In the genomic region with DNA sequence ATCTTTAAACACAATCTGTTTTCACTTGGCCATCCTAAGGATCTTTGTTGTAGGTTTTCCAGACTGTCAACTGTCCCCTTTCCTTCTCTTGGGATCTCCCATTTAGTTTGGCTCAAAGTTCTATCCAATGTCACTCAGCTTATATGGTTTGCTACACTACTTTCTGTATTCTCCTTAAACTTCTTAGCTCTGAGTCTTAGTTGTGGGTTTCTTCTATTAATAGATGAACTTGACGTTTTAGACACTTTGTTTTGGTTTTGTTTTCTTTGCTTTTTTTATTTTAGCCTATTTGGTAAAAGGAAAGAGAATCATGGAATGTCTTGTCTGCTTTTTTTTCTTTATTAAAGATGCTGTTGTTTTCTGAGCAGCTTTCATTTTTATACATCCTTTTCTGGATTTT, we compare ENCODE assay signal across 12 cellular contexts. TPM values are rescaled to one million over a fixed set of nuclear protein-coding genes. Genes with fewer than 3 reads are reported as not detected.
A peak's percentile ranks its signal among the peaks of the same experiment; 100 is the strongest.
DNase-seq lines count a peak whose midpoint lies in the region; ATAC-seq lines count a peak whose summit lies in the region.
"Had no signal": no experiment of that assay in that cellular context is flagged by ENCODE, and none has a peak within 500 bp of the region (broad histone marks: within the 10 kb centered on the region; RNA-seq: fewer than 3 reads in every experiment).

No MANE protein-coding gene starts in this region.

- ATAC-seq in GM18870 (IDR thresholded peaks at IDR 0.05; ENCODE audit: unreplicated experiment) (peak; percentile 54), HG02798 (IDR thresholded peaks at IDR 0.05; ENCODE audit: poor library complexity, unreplicated experiment) (peak; percentile 70), T-helper 17 cell (no peak), HG03196 (IDR thresholded peaks at IDR 0.05; ENCODE audit: unreplicated experiment) (no peak)

- H3K4me1 Mint-ChIP-seq in T-helper 17 cell: peaks cover 23% of the 10 kb centered on the region

- no peaks in the 10 kb centered on the region for H3K36me3 Mint-ChIP-seq in T-helper 17 cell (ENCODE audit: low read depth)

- H3K4me3 Mint-ChIP-seq in T-helper 17 cell: peak overlapping the region; percentile 21

- peak overlapping the region; percentile 48 for H3K4me2 ChIP-seq in BLaER1

- peak overlapping the region; percentile 21 for H3K27ac Mint-ChIP-seq in T-helper 17 cell

- DNase-seq in T-helper 17 cell (no peak), HPDE6-E6E7 (ENCODE audit: extremely low spot score) (no peak), DMS53 treated with DMSO at 0.1 percent for 48 hours (lab: John Stamatoyannopoulos, UW; ENCODE audit: unreplicated experiment) (no peak)
- no peak for DNase-seq in activated CD8-positive, alpha-beta memory T cell treated with anti-CD3 and anti-CD28 coated beads, Interleukin-2, amount 50 U/mL, for 4 hours
- DNase-seq: activated CD8-positive, alpha-beta memory T cell treated with anti-CD3 and anti-CD28 coated beads, Interleukin-2, amount 50 U/mL, for 48 hours; NCI-H1436 had no signal

- no peaks in the 10 kb centered on the region for H3K9me3 ChIP-seq in BLaER1
- H3K9me3 ChIP-seq in T-helper 17 cell (ENCODE audit: control insufficient read depth, low read length, poor library complexity, severe bottlenecking): no peaks in the 10 kb centered on the region

- no peak overlapping the region for H3K4me3 ChIP-seq in BLaER1

- H3K36me3 ChIP-seq in BLaER1: peaks cover 44% of the 10 kb centered on the region

- no peaks in the 10 kb centered on the region for H3K27me3 Mint-ChIP-seq in T-helper 17 cell

- H3K4me1 ChIP-seq in BLaER1: peaks cover 33% of the 10 kb centered on the region

- H3K27ac ChIP-seq in BLaER1: no peak overlapping the region
- H3K27ac ChIP-seq: C4-2B had no signal

- H4K20me1 ChIP-seq in BLaER1: peaks cover 12% of the 10 kb centered on the region; the same call in 1 of the 2 replicates

- no peaks in the 10 kb centered on the region for H3K27me3 ChIP-seq in BLaER1

- peak overlapping the region; percentile 31; the same call in 1 of the 2 replicates for H3K9ac ChIP-seq in BLaER1

RNA-seq across cellular contexts. Expression of gene RMND1, which starts 11.4 kb away (rescaled TPM):
- total RNA-seq in T-helper 17 cell: 1 to 10 TPM; 7.0 to 8.5 TPM

RNA-seq across cellular contexts. Expression of gene ZBTB2, which starts 49.1 kb away (rescaled TPM):
- total RNA-seq in T-helper 17 cell: 10 to 100 TPM; 23.5 to 29.2 TPM

RNA-seq across cellular contexts. Expression of gene CCDC170, which starts 53.3 kb away (rescaled TPM):
- not detected for total RNA-seq in T-helper 17 cell
- total RNA-seq: bronchial epithelial cell had no signal

Comparison
In these comparisons a context has a peak if more than half of its experiments do, and no peak if none do; other contexts are left out.
1. ATAC-seq: peak in GM18870 (single experiment) and HG02798 (single experiment); none in T-helper 17 cell (single experiment) and HG03196 (single experiment).